Comparison of ENCODE assay signal across 11 cellular contexts in the genomic region with DNA sequence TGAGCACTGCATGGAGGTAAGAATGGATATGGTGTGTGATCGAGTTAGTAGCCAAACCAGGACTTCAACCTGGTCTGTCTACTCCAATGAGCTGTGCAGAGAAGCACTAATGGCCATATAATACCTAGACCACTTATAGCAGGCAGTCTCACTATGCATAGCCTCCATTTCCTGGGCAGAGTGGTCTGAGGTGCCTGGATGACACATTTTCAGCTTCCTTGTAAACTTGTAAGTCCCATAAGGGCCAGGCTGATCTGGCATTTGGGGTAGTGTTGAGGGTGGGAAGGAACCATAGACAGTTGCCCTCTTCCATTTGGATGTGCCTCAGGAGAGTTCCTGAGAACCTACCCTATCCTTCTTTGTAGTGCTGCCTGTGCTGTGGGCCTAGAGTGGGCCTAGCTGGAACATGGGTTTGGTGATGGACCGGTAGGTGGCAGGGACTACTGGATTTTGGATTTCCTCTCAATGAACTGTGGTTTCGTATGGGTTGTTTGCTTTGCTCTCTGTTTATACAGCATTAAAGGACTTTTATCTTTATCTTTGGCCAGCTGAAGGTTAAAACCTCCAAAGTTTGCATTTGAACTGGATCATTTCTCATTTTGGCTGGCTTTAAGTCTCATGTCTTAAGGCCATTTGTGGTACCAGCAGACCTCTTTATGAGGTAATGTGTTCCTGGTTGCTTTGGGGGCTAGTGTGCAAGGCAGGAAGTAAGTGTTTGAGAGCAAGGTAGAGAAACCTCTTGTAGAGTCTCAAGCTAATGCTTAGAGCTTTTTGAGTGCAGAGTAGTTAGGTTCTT.
A peak's percentile ranks its signal among the peaks of the same experiment; 100 is the strongest.
DNase-seq lines count a peak whose midpoint lies in the region; ATAC-seq, FAIRE-seq and TF ChIP-seq lines count a peak whose summit lies in the region.
"Had no signal": no experiment of that assay in that cellular context is flagged by ENCODE, and none has a peak within 500 bp of the region (broad histone marks: within the 10 kb centered on the region; RNA-seq: fewer than 3 reads in every experiment).

No MANE protein-coding gene starts in this region.

- peaks cover 59% of the 10 kb centered on the region for H3K79me2 ChIP-seq in mammary epithelial cell (ENCODE audit: insufficient read depth, low read length)

- H3K27me3 ChIP-seq in breast epithelium (no peaks in the 10 kb centered on the region), mammary epithelial cell (ENCODE audit: insufficient read depth, low read length) (no peaks in the 10 kb centered on the region), left lung (no peaks in the 10 kb centered on the region), vagina (no peaks in the 10 kb centered on the region)

- H3K9me3 Mint-ChIP-seq in T-cell = no peaks in the 10 kb centered on the region

- 92% methylated on average over 3 of the region's 3 CpGs for WGBS in mammary epithelial cell (ENCODE audit: low coverage, missing lambda C conversion rate)

- H3K27ac ChIP-seq in breast epithelium (peak overlapping the region; percentile 60 to 77), mammary epithelial cell (ENCODE audit: insufficient read depth, low read depth, low read length) (no peak overlapping the region), left lung (peak overlapping the region; percentile 4 to 53), vagina (peak overlapping the region; percentile 76)

- peak overlapping the region; percentile 93 for H3K27ac Mint-ChIP-seq in T-cell

- in situ Hi-C loops in mammary epithelial cell (cut with MboI; ENCODE audit: low sequenced_read_pairs in 2 of 2) = no loop called here

- DNase-seq in breast epithelium (ENCODE audit: low spot score in 2 of 2) (no peak), mammary epithelial cell (no peak), T-cell (peak in 26 of 34 experiments; percentile 3 to 51 (median 22)), left lung (no peak), vagina (ENCODE audit: extremely low spot score in 2 of 2) (peak in 1 of 2 donors; percentile 77), H54 (ENCODE audit: insufficient read length, low spot score) (no peak)
- no peak for DNase-seq in activated CD4-positive, CD25-positive, alpha-beta regulatory T cell treated with anti-CD3 and anti-CD28 coated beads, Interleukin-2, amount 50 U/mL, for 72 hours
- DNase-seq: COR-L47, NCI-H2171 treated with DMSO at 0.1 percent for 48 hours had no signal

- H3K36me3 ChIP-seq in breast epithelium = no peaks in the 10 kb centered on the region
- no peaks in the 10 kb centered on the region for H3K36me3 ChIP-seq in mammary epithelial cell (ENCODE audit: insufficient read depth, low read length)
- H3K36me3 ChIP-seq in left lung = no peaks in the 10 kb centered on the region
- no peaks in the 10 kb centered on the region for H3K36me3 ChIP-seq in vagina

- no peaks in the 10 kb centered on the region for H4K20me1 ChIP-seq in mammary epithelial cell (ENCODE audit: insufficient read depth, low read length)

- peaks cover 87 to 92% (median 91%) of the 10 kb centered on the region in 3 donors for H3K4me1 Mint-ChIP-seq in T-cell

- CTCF ChIA-PET in mammary epithelial cell (lab: Charles Lee; ENCODE audit: low non-redundant PET) = no interaction called here
- CTCF ChIA-PET in T-cell (lab: Charles Lee) = interaction anchor here (0.6 to 2.0 kb wide), 7 partner anchors 10 to 131 kb away, joined by 3 to 16 read pairs (median 4); a partner anchor contains a TSS

- BruUV-seq in mammary epithelial cell (replicated peaks; lab: Mats Ljungman, UMichigan) = no TSS peak

- H3K4me2 ChIP-seq in mammary epithelial cell (ENCODE audit: insufficient read depth, low read depth, low read length) = no peak overlapping the region

- no peak overlapping the region for H3K4me3 ChIP-seq in breast epithelium
- no peak overlapping the region for H3K4me3 ChIP-seq in mammary epithelial cell (replicated peaks in 1 of 3; ENCODE audit: insufficient read depth in 1 of 3, low read depth in 2 of 3, low read length in 3 of 3)
- H3K4me3 ChIP-seq in left lung = no peak overlapping the region
- H3K4me3 ChIP-seq in vagina = no peak overlapping the region

- no peaks in the 10 kb centered on the region for H3K9me3 ChIP-seq in breast epithelium
- no peaks in the 10 kb centered on the region for H3K9me3 ChIP-seq in mammary epithelial cell (replicated peaks; ENCODE audit: insufficient read depth, low read length)
- no peaks in the 10 kb centered on the region for H3K9me3 ChIP-seq in left lung
- H3K9me3 ChIP-seq in vagina = no peaks in the 10 kb centered on the region

- TF ChIP-seq POLR2A in breast epithelium (IDR thresholded peaks at IDR 0.05) (no peak), vagina (IDR thresholded peaks at IDR 0.05) (no peak), H54 (IDR thresholded peaks at IDR 0.05; ENCODE audit: low read depth, low read length) (no peak)

- ATAC-seq in T-cell (replicated peaks in 1 of 4) = peak; percentile 53 to 64 (median 56)
- peak; percentile 40 for ATAC-seq in left lung
- ATAC-seq in HG03280 (IDR thresholded peaks at IDR 0.05; ENCODE audit: unreplicated experiment) = no peak

- H3K36me3 Mint-ChIP-seq in T-cell = peaks cover 33% of the 10 kb centered on the region

- intact Hi-C loops in breast epithelium (cut with DNase I; ENCODE audit: low total_unique reads) = no loop called here
- intact Hi-C loops in mammary epithelial cell (cut with micrococcal nuclease) = no loop called here
- intact Hi-C loops in left lung (cut with DNase I) = no loop called here
- intact Hi-C loops in vagina (cut with DNase I) = loop anchor here (10.0 kb wide), 1 partner anchor 88 kb away; a partner anchor contains a TSS

- H3K4me1 ChIP-seq in breast epithelium = peaks cover 13 to 42% of the 10 kb centered on the region in 2 donors
- H3K4me1 ChIP-seq in mammary epithelial cell (ENCODE audit: insufficient read depth, low read length) = peaks cover 20% of the 10 kb centered on the region
- H3K4me1 ChIP-seq in left lung = peaks cover 21 to 55% of the 10 kb centered on the region in 2 donors
- H3K4me1 ChIP-seq in vagina = peaks cover 91% of the 10 kb centered on the region

- H3K4me3 Mint-ChIP-seq in T-cell = peak overlapping the region; percentile 4 to 44 (median 43)

- no peak for FAIRE-seq in H54 (lab: Jason Lieb, UNC)
- FAIRE-seq: astrocyte had no signal

- POLR2A ChIA-PET in T-cell (lab: Charles Lee) = interaction anchor here (0.6 kb wide), 3 partner anchors 106 to 130 kb away, joined by 3 to 8 read pairs (median 3); no protein-coding TSS in a partner anchor

- H3K9ac ChIP-seq in mammary epithelial cell (ENCODE audit: insufficient read depth, low read length) = no peak overlapping the region

- TF ChIP-seq CTCF in breast epithelium (IDR thresholded peaks at IDR 0.05) (no peak), mammary epithelial cell (conservative IDR thresholded peaks at IDR 0.05 in 1 of 2, IDR thresholded peaks at IDR 0.05 in 1 of 2; ENCODE audit: extremely low read depth in 1 of 2, insufficient read depth in 1 of 2, low read depth in 1 of 2, low read length in 2 of 2) (no peak), left lung (IDR thresholded peaks at IDR 0.05) (no peak), vagina (IDR thresholded peaks at IDR 0.05) (no peak)

- no peaks in the 10 kb centered on the region for H3K27me3 Mint-ChIP-seq in T-cell

- no peak overlapping the region for H2AFZ ChIP-seq in mammary epithelial cell (ENCODE audit: low read depth, low read length)

- dilution Hi-C loops in mammary epithelial cell (cut with HindIII; ENCODE audit: low sequenced_read_pairs) = no loop called here

Comparison
In these comparisons a context has a peak if more than half of its experiments do, and no peak if none do; other contexts are left out.
1. DNase-seq: peak in T-cell (26 of 34); none in breast epithelium (0 of 2), mammary epithelial cell (single experiment), left lung (0 of 2), H54 (single experiment) and activated CD4-positive, CD25-positive, alpha-beta regulatory T cell treated with anti-CD3 and anti-CD28 coated beads, Interleukin-2, amount 50 U/mL, for 72 hours (single experiment).